ENCODE assay signal across 11 cellular contexts in the genomic region with DNA sequence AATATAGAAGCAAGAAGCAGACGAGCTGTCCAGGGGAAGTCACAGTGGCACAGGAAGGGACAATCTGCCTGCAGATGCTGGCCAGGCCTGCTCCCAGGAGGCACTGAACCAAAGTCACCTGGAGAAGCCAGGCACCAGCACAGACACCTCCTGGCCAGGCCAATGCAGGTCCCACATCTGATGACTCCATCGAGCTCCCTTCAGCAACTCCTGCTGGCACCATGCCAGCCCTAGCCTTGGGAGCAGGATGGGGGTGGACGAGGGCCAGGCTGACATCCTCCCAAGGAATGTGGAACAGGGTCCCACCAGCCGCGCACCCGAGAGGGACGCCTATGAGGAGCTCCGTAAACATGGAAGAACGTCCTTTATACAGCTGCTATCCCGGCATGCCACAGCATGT. TPM values are rescaled to one million over a fixed set of nuclear protein-coding genes. Genes with fewer than 3 reads are reported as not detected.
DNase-seq lines count a peak whose midpoint lies in the region; ATAC-seq and TF ChIP-seq lines count a peak whose summit lies in the region.
"Had no signal": no experiment of that assay in that cellular context is flagged by ENCODE, and none has a peak within 500 bp of the region (broad histone marks: within the 10 kb centered on the region; RNA-seq: fewer than 3 reads in every experiment).

No MANE protein-coding gene starts in this region.

- H3K27ac ChIP-seq in esophagus squamous epithelium (peak overlapping the region; percentile 56 to 92 (median 74)), aorta (ENCODE audit: low read depth in 1 of 2, low read length in 2 of 2) (peak overlapping the region in 1 of 2 donors; percentile 66)
- H3K27ac ChIP-seq: KMS-11 had no signal

- peak overlapping the region in 2 of 3 experiments; percentile 55 to 89 for H3K27ac Mint-ChIP-seq in nephron

- ATAC-seq in Right ventricle myocardium inferior (peak; percentile 4), aorta (ENCODE audit: low FRiP score) (peak; percentile 32), HG03378 (IDR thresholded peaks at IDR 0.05; ENCODE audit: unreplicated experiment) (no peak)
- ATAC-seq: GM12878 had no signal

- H3K36me3 Mint-ChIP-seq in nephron (ENCODE audit: low read depth) = peaks cover 37% of the 10 kb centered on the region

- H3K9me3 Mint-ChIP-seq in nephron = no peaks in the 10 kb centered on the region

- H3K9me3 ChIP-seq in esophagus squamous epithelium (no peaks in the 10 kb centered on the region), aorta (ENCODE audit: control insufficient read depth, low read length) (no peaks in the 10 kb centered on the region)

- peak overlapping the region in 1 of 3 experiments; percentile 62 for H3K4me3 Mint-ChIP-seq in nephron

- intact Hi-C loops in Right ventricle myocardium inferior (cut with DNase I) (loop anchor here (2.0 to 5.0 kb wide), 2 partner anchors 60 to 112 kb away; a partner anchor contains a TSS), cardiac septum (cut with DNase I) (loop anchor here (10.0 kb wide), 1 partner anchor 194 kb away; no protein-coding TSS in a partner anchor), esophagus squamous epithelium (cut with DNase I) (no loop called here), aorta (cut with DNase I) (loop anchor here (2.0 to 10.0 kb wide), 3 partner anchors 62 to 384 kb away; a partner anchor contains a TSS)

- H3K4me1 Mint-ChIP-seq in nephron = peaks cover 37% of the 10 kb centered on the region

- TF ChIP-seq CTCF in esophagus squamous epithelium (IDR thresholded peaks at IDR 0.05) (no peak), nephron (IDR thresholded peaks at IDR 0.05; ENCODE audit: unreplicated experiment in 3 of 3) (no peak)

- DNase-seq in Right ventricle myocardium inferior (ENCODE audit: missing footprints) (no peak), cardiac septum (ENCODE audit: low spot score) (no peak), esophagus squamous epithelium (lab: John Stamatoyannopoulos, UW) (no peak), aorta (peak; percentile 86 to 95), NCI-H146 treated with DMSO at 0.1 percent for 48 hours (lab: John Stamatoyannopoulos, UW; ENCODE audit: unreplicated experiment) (no peak), NCI-H128 (lab: John Stamatoyannopoulos, UW; ENCODE audit: unreplicated experiment) (no peak)
- DNase-seq: foreskin melanocyte had no signal

- H3K4me3 ChIP-seq in esophagus squamous epithelium = no peak overlapping the region
- no peak overlapping the region for H3K4me3 ChIP-seq in aorta (ENCODE audit: low read length in 2 of 2)
- H3K4me3 ChIP-seq: GM12878 had no signal

- WGBS in esophagus squamous epithelium, 2 donors = 32 to 38% methylated on average over 1 to 9 of the region's 10 CpGs
- whole genome bisulfite sequencing in aorta, 2 donors = 6 to 8% methylated on average over 10 of the region's 10 CpGs

- H3K36me3 ChIP-seq in esophagus squamous epithelium (peaks cover 3 to 90% (median 13%) of the 10 kb centered on the region in 3 donors), aorta (ENCODE audit: control insufficient read depth in 1 of 2, insufficient read depth in 2 of 2, low read length in 1 of 2) (no peaks in the 10 kb centered on the region)

- H3K27me3 ChIP-seq in esophagus squamous epithelium (no peaks in the 10 kb centered on the region), aorta (ENCODE audit: control insufficient read depth in 1 of 2, insufficient read depth in 2 of 2, low read length in 1 of 2) (no peaks in the 10 kb centered on the region)

- no peak for TF ChIP-seq POLR2A in esophagus squamous epithelium (IDR thresholded peaks at IDR 0.05)

- peaks cover 21 to 71% (median 46%) of the 10 kb centered on the region in 3 donors for H3K4me1 ChIP-seq in esophagus squamous epithelium
- H3K4me1 ChIP-seq in aorta (ENCODE audit: control insufficient read depth in 1 of 2, insufficient read depth in 2 of 2, low read length in 2 of 2) = no peaks in the 10 kb centered on the region

- no peaks in the 10 kb centered on the region for H3K27me3 Mint-ChIP-seq in nephron (ENCODE audit: low read depth)

RNA-seq across cellular contexts. Expression of a gene that starts 22.4 kb away (rescaled TPM):
- total RNA-seq in Right ventricle myocardium inferior (26.0 TPM), cardiac septum (32.9 TPM), esophagus squamous epithelium (10 to 100 TPM in 3 of 4 donors, 1 to 10 TPM in 1; 8.1 to 24.4 (median 14.4) TPM), aorta (10 to 100 TPM; 42.1 to 86.5 TPM)
- polyA plus RNA-seq in aorta = 100 to 1,000 TPM in 1 of 2 donors, 10 to 100 TPM in 1; 56.0 to 535 TPM

RNA-seq across cellular contexts. Expression of a gene that starts 41.1 kb away (rescaled TPM):
- total RNA-seq in Right ventricle myocardium inferior = 36.2 TPM
- total RNA-seq in cardiac septum = 47.4 TPM
- total RNA-seq in esophagus squamous epithelium = 10 to 100 TPM; 23.7 to 48.1 (median 26.1) TPM
- 10 to 100 TPM; 51.4 to 89.4 TPM for total RNA-seq in aorta
- 100 to 1,000 TPM in 1 of 2 donors, 10 to 100 TPM in 1; 40.6 to 150 TPM for polyA plus RNA-seq in aorta

Comparison
In these comparisons a context has a peak if more than half of its experiments do, and no peak if none do; other contexts are left out.
1. DNase-seq: peak in aorta (2 of 2); none in Right ventricle myocardium inferior (single experiment), cardiac septum (single experiment), esophagus squamous epithelium (single experiment), NCI-H146 treated with DMSO at 0.1 percent for 48 hours (single experiment) and NCI-H128 (single experiment).